Comparison of ENCODE assay signal across 30 cellular contexts in genomic region chr2:61096438-61096837, GRCh38. TPM values are rescaled to one million over a fixed set of nuclear protein-coding genes. Genes with fewer than 3 reads are reported as not detected.
DNase-seq lines count a peak whose midpoint lies in the region; ATAC-seq, FAIRE-seq and TF ChIP-seq lines count a peak whose summit lies in the region.
"Had no signal": no experiment of that assay in that cellular context is flagged by ENCODE, and none has a peak within 500 bp of the region (broad histone marks: within the 10 kb centered on the region; RNA-seq: fewer than 3 reads in every experiment).

No MANE protein-coding gene starts in this region.

- H3K4me3 ChIP-seq in HepG2 (replicated peaks in 1 of 3; ENCODE audit: insufficient read depth in 1 of 3, low read depth in 2 of 3, low read length in 3 of 3) (no peak overlapping the region), right lobe of liver (no peak overlapping the region), H1 (ENCODE audit: extremely low read depth in 1 of 4, insufficient read depth in 2 of 4, low read depth in 3 of 4, low read length in 4 of 4) (no peak overlapping the region), left ventricle myocardium inferior (no peak overlapping the region)
- H3K4me3 ChIP-seq: BLaER1, GM12878 had no signal

- H3K36me3 ChIP-seq in HepG2 (replicated peaks in 1 of 2; ENCODE audit: control insufficient read depth in 1 of 2, insufficient read depth in 2 of 2, low read length in 2 of 2) (no peaks in the 10 kb centered on the region), right lobe of liver (no peaks in the 10 kb centered on the region), H1 (ENCODE audit: control insufficient read depth in 2 of 4, insufficient read depth in 4 of 4, low read length in 3 of 4) (peaks cover 0 to 3% (median under 1%) of the 10 kb centered on the region in 4 experiments; a peak in 2 of 8 replicates), left ventricle myocardium inferior (peaks cover 16% of the 10 kb centered on the region)
- H3K36me3 ChIP-seq: BE2C had no signal

- no peak for DNase-seq in HepG2 (ENCODE audit: low spot score)
- no peak for DNase-seq in right lobe of liver
- no peak for DNase-seq in WTC11 (ENCODE audit: low spot score)
- no peak for DNase-seq in H1 (ENCODE audit: low read depth in 1 of 2, low spot score in 2 of 2)
- DNase-seq in progenitor cell of endocrine pancreas (ENCODE audit: low spot score, unreplicated experiment) = no peak
- DNase-seq in left ventricle myocardium inferior = no peak
- DNase-seq in stimulated activated naive B cell treated with anti-CD40 and anti-IgM and Interleukin-4, amounts not matched to agents 10 μg/mL and 1 μg/mL and 100 μg/mL, for 72 hours = no peak
- DNase-seq: 8988T; ACHN; BE2C; C1 segment of cervical spinal cord; CD4-positive, alpha-beta memory T cell; CD4-positive, CD25-positive, alpha-beta regulatory T cell; CD8-positive, alpha-beta memory T cell; COR-L47; DMS 273 treated with DMSO at 0.1 percent for 48 hours; DMS153; DMS53; DMS79; DND-41; EL; GDM1 had no signal

- H3K4me1 Mint-ChIP-seq in WTC11 (no peaks in the 10 kb centered on the region), progenitor cell of endocrine pancreas (ENCODE audit: low read depth) (no peaks in the 10 kb centered on the region)
- no peaks in the 10 kb centered on the region for H3K4me1 Mint-ChIP-seq in stimulated activated naive B cell treated with anti-CD40 and anti-IgM and Interleukin-4, amounts not matched to agents 10 μg/mL and 1 μg/mL and 100 μg/mL, for 72 hours
- H3K4me1 Mint-ChIP-seq: CD14-positive monocyte had no signal

- no peak overlapping the region for H3K9ac ChIP-seq in HepG2 (ENCODE audit: insufficient read depth, low read depth, low read length)
- no peak overlapping the region for H3K9ac ChIP-seq in H1 (replicated peaks in 1 of 4; ENCODE audit: extremely low read depth in 1 of 4, low read depth in 3 of 4, low read length in 3 of 4)
- H3K9ac ChIP-seq: BLaER1 had no signal

- ATAC-seq in HepG2 (no peak), right lobe of liver (no peak), WTC11 (no peak), GM19452 (IDR thresholded peaks at IDR 0.05; ENCODE audit: unreplicated experiment) (no peak)
- ATAC-seq in stimulated activated naive B cell treated with anti-CD40 and anti-IgM and Interleukin-4, amounts not matched to agents 10 μg/mL and 1 μg/mL and 100 μg/mL, for 72 hours (replicated peaks) = no peak
- ATAC-seq: GM12878 had no signal

- TF ChIP-seq RAD21 in HepG2 (CRISPR knock-in tag; IDR thresholded peaks at IDR 0.05) (no peak), H1 (IDR thresholded peaks at IDR 0.05 in 1 of 2, conservative IDR thresholded peaks at IDR 0.05 in 1 of 2; ENCODE audit: low read depth in 2 of 2, low read length in 2 of 2) (no peak)

- 95% methylated on average over 3 of the region's 3 CpGs for WGBS in HepG2 (ENCODE audit: low lambda C conversion rate)
- WGBS in right lobe of liver (ENCODE audit: insufficient coverage, low coverage, low lambda C conversion rate, missing lambda C conversion rate) = 97% methylated on average over 3 of the region's 3 CpGs
- 90% methylated on average over 3 of the region's 3 CpGs; no CpG with 5 or more reads in 1 of the 2 experiments for WGBS in H1 (ENCODE audit: extremely low coverage in 1 of 2, insufficient coverage in 1 of 2, insufficient read length in 1 of 2, insufficient replicate concordance in 2 of 2, low coverage in 1 of 2, low lambda C conversion rate in 2 of 2, missing lambda C conversion rate in 1 of 2), 2 experiments

- BruUV-seq in HepG2 (replicated peaks; lab: Mats Ljungman, UMichigan) = no TSS peak

- H3K27ac Mint-ChIP-seq in WTC11 (no peak overlapping the region), progenitor cell of endocrine pancreas (peak overlapping the region; percentile 31)
- H3K27ac Mint-ChIP-seq in stimulated activated naive B cell treated with anti-CD40 and anti-IgM and Interleukin-4, amounts not matched to agents 10 μg/mL and 1 μg/mL and 100 μg/mL, for 72 hours = no peak overlapping the region
- H3K27ac Mint-ChIP-seq: CD4-positive, alpha-beta memory T cell; CD4-positive, CD25-positive, alpha-beta regulatory T cell had no signal

- no peak overlapping the region for H4K91ac ChIP-seq in H1 (replicated peaks; ENCODE audit: insufficient read length, low read length)

- H3K79me1 ChIP-seq in H1 (ENCODE audit: low read depth, low read length) = no peaks in the 10 kb centered on the region

- H3K36me3 Mint-ChIP-seq in WTC11 (no peaks in the 10 kb centered on the region), progenitor cell of endocrine pancreas (ENCODE audit: insufficient read depth) (peaks cover 20% of the 10 kb centered on the region)
- peaks cover 3 to 5% of the 10 kb centered on the region in 2 donors for H3K36me3 Mint-ChIP-seq in stimulated activated naive B cell treated with anti-CD40 and anti-IgM and Interleukin-4, amounts not matched to agents 10 μg/mL and 1 μg/mL and 100 μg/mL, for 72 hours
- H3K36me3 Mint-ChIP-seq: CD4-positive, alpha-beta memory T cell; CD4-positive, CD25-positive, alpha-beta regulatory T cell; CD8-positive, alpha-beta memory T cell had no signal

- H3K9me3 Mint-ChIP-seq in WTC11 (0 out of 2 replicates have a peak, but pooled peaks cover 6% of the 10 kb centered on the region), progenitor cell of endocrine pancreas (ENCODE audit: low read depth) (no peaks in the 10 kb centered on the region)
- no peaks in the 10 kb centered on the region for H3K9me3 Mint-ChIP-seq in stimulated activated naive B cell treated with anti-CD40 and anti-IgM and Interleukin-4, amounts not matched to agents 10 μg/mL and 1 μg/mL and 100 μg/mL, for 72 hours
- H3K9me3 Mint-ChIP-seq: CD4-positive, CD25-positive, alpha-beta regulatory T cell; CD8-positive, alpha-beta memory T cell had no signal

- H3K4me3 Mint-ChIP-seq in WTC11 (no peak overlapping the region), progenitor cell of endocrine pancreas (ENCODE audit: low read depth) (no peak overlapping the region)
- no peak overlapping the region for H3K4me3 Mint-ChIP-seq in stimulated activated naive B cell treated with anti-CD40 and anti-IgM and Interleukin-4, amounts not matched to agents 10 μg/mL and 1 μg/mL and 100 μg/mL, for 72 hours
- H3K4me3 Mint-ChIP-seq: CD14-positive monocyte; CD4-positive, alpha-beta memory T cell; CD4-positive, CD25-positive, alpha-beta regulatory T cell; CD8-positive, alpha-beta memory T cell had no signal

- H3K27me3 Mint-ChIP-seq in WTC11 (ENCODE audit: low read depth) (no peaks in the 10 kb centered on the region), progenitor cell of endocrine pancreas (no peaks in the 10 kb centered on the region)
- H3K27me3 Mint-ChIP-seq in stimulated activated naive B cell treated with anti-CD40 and anti-IgM and Interleukin-4, amounts not matched to agents 10 μg/mL and 1 μg/mL and 100 μg/mL, for 72 hours = no peaks in the 10 kb centered on the region
- H3K27me3 Mint-ChIP-seq: CD4-positive, alpha-beta memory T cell; CD4-positive, CD25-positive, alpha-beta regulatory T cell had no signal

- H2BK120ac ChIP-seq in H1 (replicated peaks; ENCODE audit: low read depth, low read length) = no peak overlapping the region

- no peak overlapping the region for H3K4me2 ChIP-seq in HepG2 (ENCODE audit: low read depth, low read length)
- no peak overlapping the region for H3K4me2 ChIP-seq in H1 (ENCODE audit: insufficient read depth in 1 of 2, low read depth in 2 of 2, low read length in 2 of 2)
- H3K4me2 ChIP-seq: BLaER1 had no signal

- H2BK5ac ChIP-seq in H1 (ENCODE audit: low read depth, low read length) = no peak overlapping the region

- H3K27me3 ChIP-seq in HepG2 (ENCODE audit: control insufficient read depth in 1 of 2, insufficient read depth in 2 of 2, low read length in 2 of 2) = no peaks in the 10 kb centered on the region
- H3K27me3 ChIP-seq in right lobe of liver = no peaks in the 10 kb centered on the region
- no peaks in the 10 kb centered on the region for H3K27me3 ChIP-seq in H1 (replicated peaks in 1 of 4; ENCODE audit: control insufficient read depth in 3 of 4, extremely low read depth in 1 of 4, insufficient read depth in 3 of 4, low read length in 3 of 4)
- H3K27me3 ChIP-seq in left ventricle myocardium inferior (ENCODE audit: low read depth) = no peaks in the 10 kb centered on the region
- H3K27me3 ChIP-seq: BE2C, BLaER1 had no signal

- H2AK5ac ChIP-seq in H1 (ENCODE audit: low read depth, low read length) = no peak overlapping the region

- TF ChIP-seq POLR2A in HepG2 (IDR thresholded peaks at IDR 0.05; ENCODE audit: insufficient read depth in 1 of 2, low read depth in 2 of 2, low read length in 2 of 2) (no peak), right lobe of liver (IDR thresholded peaks at IDR 0.05) (no peak), H1 (IDR thresholded peaks at IDR 0.05; ENCODE audit: control extremely low read depth in 1 of 2, low read depth in 2 of 2, low read length in 2 of 2) (no peak)

- POLR2A ChIA-PET in HepG2 (lab: Yijun Ruan, JAX) = no interaction called here
- POLR2A ChIA-PET in WTC11 (lab: Charles Lee) = no interaction called here
- POLR2A ChIA-PET in H1 (lab: Charles Lee; ENCODE audit: partially characterized antibody) = no interaction called here

- H3K56ac ChIP-seq in H1 (replicated peaks; ENCODE audit: insufficient read length, low read depth, low read length) = no peak overlapping the region

- intact Hi-C loops in HepG2 (cut with micrococcal nuclease; ENCODE audit: unreplicated experiment) (no loop called here), right lobe of liver (cut with DNase I) (no loop called here), left ventricle myocardium inferior (cut with micrococcal nuclease) (no loop called here)

- no peak overlapping the region for H3K14ac ChIP-seq in H1 (ENCODE audit: insufficient read length)

- H2BK12ac ChIP-seq in H1 (ENCODE audit: low read depth, low read length) = no peak overlapping the region

- H4K20me1 ChIP-seq in HepG2 (ENCODE audit: insufficient read depth, low read length) (no peaks in the 10 kb centered on the region), H1 (replicated peaks in 1 of 2; ENCODE audit: control insufficient read depth in 1 of 2, insufficient read depth in 2 of 2, low read length in 2 of 2) (peaks cover 0 to 1% of the 10 kb centered on the region in 2 experiments)
- H4K20me1 ChIP-seq: BLaER1 had no signal

- H3K79me2 ChIP-seq in HepG2 (ENCODE audit: insufficient read depth, low read length) (no peaks in the 10 kb centered on the region), H1 (ENCODE audit: control insufficient read depth in 1 of 2, insufficient read depth in 2 of 2, low read length in 2 of 2) (no peaks in the 10 kb centered on the region)

- H3K27ac ChIP-seq in HepG2 (ENCODE audit: extremely low read length, insufficient read depth, low read length) (no peak overlapping the region), right lobe of liver (no peak overlapping the region), H1 (ENCODE audit: low read depth, low read length) (no peak overlapping the region), left ventricle myocardium inferior (replicated peaks) (no peak overlapping the region)
- H3K27ac ChIP-seq: BLaER1 had no signal

- no peak for FAIRE-seq in HepG2 (lab: Jason Lieb, UNC)
- no peak for FAIRE-seq in H1 (lab: Jason Lieb, UNC)
- FAIRE-seq: A204.1, GM12878, GM12892, GM18507, GM19239 had no signal

- in situ Hi-C loops in HepG2 (cut with HindIII; ENCODE audit: extremely low pct_ligation_motif_present, low pct_unique_long_range_greater_than_20kb) = no loop called here

- H2BK20ac ChIP-seq in H1 (ENCODE audit: low read length) = no peak overlapping the region

- H3K4me1 ChIP-seq in HepG2 (ENCODE audit: insufficient read depth, low read length) (no peaks in the 10 kb centered on the region), right lobe of liver (no peaks in the 10 kb centered on the region), H1 (replicated peaks in 1 of 4; ENCODE audit: control insufficient read depth in 3 of 4, insufficient read depth in 4 of 4, low read length in 3 of 4) (no peaks in the 10 kb centered on the region), left ventricle myocardium inferior (no peaks in the 10 kb centered on the region)
- H3K4me1 ChIP-seq: BE2C, BLaER1 had no signal

- H2BK15ac ChIP-seq in H1 (ENCODE audit: low read length) = no peak overlapping the region

- no peak overlapping the region for H3K23ac ChIP-seq in H1 (ENCODE audit: insufficient read length)

- TF ChIP-seq CTCF in HepG2 (CRISPR knock-in tag; IDR thresholded peaks at IDR 0.05) (no peak), right lobe of liver (IDR thresholded peaks at IDR 0.05) (no peak), WTC11 (IDR thresholded peaks at IDR 0.05) (no peak), H1 (IDR thresholded peaks at IDR 0.05; ENCODE audit: control extremely low read depth in 1 of 3, insufficient read depth in 1 of 3, low read depth in 1 of 3, low read length in 3 of 3) (no peak), progenitor cell of endocrine pancreas (IDR thresholded peaks at IDR 0.05; ENCODE audit: unreplicated experiment) (no peak), left ventricle myocardium inferior (IDR thresholded peaks at IDR 0.05; ENCODE audit: borderline replicate concordance) (no peak)

- H3K9me3 ChIP-seq in HepG2 (ENCODE audit: low read length) (no peaks in the 10 kb centered on the region), right lobe of liver (no peaks in the 10 kb centered on the region), H1 (ENCODE audit: insufficient read depth in 2 of 2, low read depth in 1 of 2, low read length in 1 of 2) (no peaks in the 10 kb centered on the region), left ventricle myocardium inferior (replicated peaks) (no peaks in the 10 kb centered on the region)
- H3K9me3 ChIP-seq: BE2C, BLaER1 had no signal

- H3K4ac ChIP-seq in H1 (replicated peaks; ENCODE audit: insufficient read length, low read depth, low read length) = no peak overlapping the region

- H4K5ac ChIP-seq in H1 (ENCODE audit: insufficient read length, low read depth, low read length) = no peak overlapping the region

- peak overlapping the region; percentile 51; the same call in 1 of the 2 replicates for H4K8ac ChIP-seq in H1 (ENCODE audit: extremely low read depth, insufficient read depth, low read length)

- no peak overlapping the region for H2AFZ ChIP-seq in HepG2 (ENCODE audit: low read length)
- no peak overlapping the region for H2AFZ ChIP-seq in H1 (ENCODE audit: low read length)

- no peak overlapping the region for H3K18ac ChIP-seq in H1 (ENCODE audit: extremely low read depth, low read length)

- TF ChIP-seq EP300 in HepG2 (IDR thresholded peaks at IDR 0.05; ENCODE audit: low read depth in 2 of 2, low read length in 2 of 2) (no peak), HepG2 (CRISPR knock-in tag; IDR thresholded peaks at IDR 0.05; ENCODE audit: borderline replicate concordance) (no peak), H1 (IDR thresholded peaks at IDR 0.05; ENCODE audit: borderline replicate concordance in 1 of 2, low read depth in 2 of 2, low read length in 2 of 2) (no peak)

- CTCF ChIA-PET in HepG2 (lab: Yijun Ruan, JAX; ENCODE audit: low intra/inter-chr PET ratio, low total read pairs) (no interaction called here), WTC11 (lab: Charles Lee) (no interaction called here), H1 (lab: Charles Lee; ENCODE audit: partially characterized antibody) (interaction anchor here (0.6 kb wide), 1 partner anchor 67 kb away, joined by 3 read pairs; no protein-coding TSS in a partner anchor)

- no peaks in the 10 kb centered on the region for H3K23me2 ChIP-seq in H1 (ENCODE audit: low read depth, low read length)

RNA-seq across cellular contexts. Expression of gene SANBR, which starts 30.8 kb away (rescaled TPM):
- total RNA-seq in HepG2 (2016; rRNA removed; fragmentation: Illumina TruSeq; extraction: Trizol) (20.9 and 22.9 TPM in 2 replicates), right lobe of liver (1 to 10 TPM; 1.3 to 4.4 (median 1.9) TPM), WTC11 (2021) (8.9 to 10.9 TPM (median 9.8 TPM) in 3 replicates), progenitor cell of endocrine pancreas (45.2 and 47.9 TPM in 2 replicates), left ventricle myocardium inferior (6.8 TPM)
- 37.0 and 39.1 TPM in 2 replicates for total RNA-seq in HepG2 (2016; cell fraction: cytosol; rRNA removed; fragmentation: Illumina TruSeq; extraction: Trizol; ENCODE audit: low read depth)
- total RNA-seq in HepG2 (2016; cell fraction: insoluble cytoplasmic fraction; rRNA removed; fragmentation: Illumina TruSeq; extraction: Trizol) = 20.4 and 22.7 TPM in 2 replicates
- 21.4 and 22.9 TPM in 2 replicates for total RNA-seq in HepG2 (2016; cell fraction: membrane; rRNA removed; fragmentation: Illumina TruSeq; extraction: Trizol)
- 22.7 and 30.0 TPM in 2 replicates for total RNA-seq in HepG2 (2016; cell fraction: nucleus; rRNA removed; fragmentation: Illumina TruSeq; extraction: Trizol)
- polyA plus RNA-seq in HepG2 (2011; rRNA removed) (9.6 and 9.8 TPM in 2 replicates), H1 (2011; rRNA removed) (3.4 and 3.5 TPM in 2 replicates)
- polyA plus RNA-seq in HepG2 (2011; cell fraction: cytosol; rRNA removed) = 3.2 and 5.0 TPM in 2 replicates
- 9.8 and 14.1 TPM in 2 replicates for polyA plus RNA-seq in HepG2 (2011; cell fraction: nucleus; rRNA removed)
- polyA plus RNA-seq in HepG2 (2012) = 7.5 and 9.2 TPM in 2 replicates
- polyA plus RNA-seq in HepG2 (2016; cell fraction: cytosol; fragmentation: Illumina TruSeq; extraction: Trizol; ENCODE audit: low read depth) = 8.4 and 10.5 TPM in 2 replicates
- 17.9 and 18.6 TPM in 2 replicates for polyA plus RNA-seq in HepG2 (2016; cell fraction: insoluble cytoplasmic fraction; fragmentation: Illumina TruSeq; extraction: Trizol; ENCODE audit: low read depth)
- 11.8 and 13.5 TPM in 2 replicates for polyA plus RNA-seq in HepG2 (2016; cell fraction: membrane; fragmentation: Illumina TruSeq; extraction: Trizol; ENCODE audit: low read depth)
- polyA plus RNA-seq in HepG2 (2016; cell fraction: nucleus; fragmentation: Illumina TruSeq; extraction: Trizol; ENCODE audit: insufficient read depth, low read depth) = 34.4 and 34.6 TPM in 2 replicates
- 8.9 and 9.9 TPM in 2 replicates for polyA minus RNA-seq in HepG2 (2011; rRNA and poly(A)+ RNA removed; ENCODE audit: low replicate concordance)
- 9.3 and 10.5 TPM in 2 replicates for polyA minus RNA-seq in HepG2 (2011; cell fraction: cytosol; rRNA and poly(A)+ RNA removed)
- 39.1 and 47.9 TPM in 2 replicates for polyA minus RNA-seq in HepG2 (2011; cell fraction: nucleus; rRNA and poly(A)+ RNA removed)
- total RNA-seq in H1 (2021; fragmentation: NEBNext Ultra II Directional; extraction: Animal tissue kit (Norgen Biotek cat#: 25700)) = 12.0 and 12.1 TPM in 2 replicates
- 5.1 TPM for polyA plus RNA-seq in H1 (2011; cell fraction: cytosol; rRNA removed)
- polyA plus RNA-seq in H1 (2011; cell fraction: nucleus; rRNA removed) = 3.9 TPM
- polyA plus RNA-seq in H1 (2012, experiment 1 of 2) = 4.6 to 8.8 TPM (median 6.2 TPM) in 4 replicates
- 1.7 TPM for polyA plus RNA-seq in H1 (2012, experiment 2 of 2)
- 8.1 TPM for polyA plus RNA-seq in H1 (2013, experiment 1 of 2)
- 7.9 TPM for polyA plus RNA-seq in H1 (2013, experiment 2 of 2)
- polyA minus RNA-seq in H1 (2011; rRNA and poly(A)+ RNA removed) = 4.3 and 6.1 TPM in 2 replicates
- polyA minus RNA-seq in H1 (2011; cell fraction: cytosol; rRNA and poly(A)+ RNA removed) = 5.2 TPM
- polyA minus RNA-seq in H1 (2011; cell fraction: nucleus; rRNA and poly(A)+ RNA removed) = 13.1 TPM

Comparison
In these comparisons a context has a peak if more than half of its experiments do, and no peak if none do; other contexts are left out.
1. Of the 50 proteins assayed by ChIP-seq in both HepG2 and WTC11: peak only in HepG2: none; only in WTC11: none; in both: ZNF121; in neither: 49.